ENCODE assay signal across 19 cellular contexts in the genomic region with DNA sequence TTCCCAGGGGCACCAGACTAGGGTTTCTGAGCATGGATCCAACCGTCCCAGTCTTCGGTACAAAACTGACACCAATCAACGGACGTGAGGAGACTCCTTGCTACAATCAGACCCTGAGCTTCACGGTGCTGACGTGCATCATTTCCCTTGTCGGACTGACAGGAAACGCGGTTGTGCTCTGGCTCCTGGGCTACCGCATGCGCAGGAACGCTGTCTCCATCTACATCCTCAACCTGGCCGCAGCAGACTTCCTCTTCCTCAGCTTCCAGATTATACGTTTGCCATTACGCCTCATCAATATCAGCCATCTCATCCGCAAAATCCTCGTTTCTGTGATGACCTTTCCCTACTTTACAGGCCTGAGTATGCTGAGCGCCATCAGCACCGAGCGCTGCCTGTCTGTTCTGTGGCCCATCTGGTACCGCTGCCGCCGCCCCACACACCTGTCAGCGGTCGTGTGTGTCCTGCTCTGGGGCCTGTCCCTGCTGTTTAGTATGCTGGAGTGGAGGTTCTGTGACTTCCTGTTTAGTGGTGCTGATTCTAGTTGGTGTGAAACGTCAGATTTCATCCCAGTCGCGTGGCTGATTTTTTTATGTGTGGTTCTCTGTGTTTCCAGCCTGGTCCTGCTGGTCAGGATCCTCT. TPM values are rescaled to one million over a fixed set of nuclear protein-coding genes. Genes with fewer than 3 reads are reported as not detected.
DNase-seq lines count a peak whose midpoint lies in the region; ATAC-seq, FAIRE-seq and TF ChIP-seq lines count a peak whose summit lies in the region.
"Had no signal": no experiment of that assay in that cellular context is flagged by ENCODE, and none has a peak within 500 bp of the region (broad histone marks: within the 10 kb centered on the region; RNA-seq: fewer than 3 reads in every experiment).

No MANE protein-coding gene starts in this region.

- peaks cover 0 to 5% (median 4%) of the 10 kb centered on the region in 3 donors for H3K4me1 Mint-ChIP-seq in IgD-negative memory B cell
- peaks cover 8% of the 10 kb centered on the region for H3K4me1 Mint-ChIP-seq in stimulated activated memory B cell treated with anti-CD40 and anti-IgM and Interleukin-4, amounts not matched to agents 10 μg/mL and 1 μg/mL and 100 μg/mL, for 72 hours
- no peaks in the 10 kb centered on the region for H3K4me1 Mint-ChIP-seq in naive thymus-derived CD8-positive, alpha-beta T cell
- H3K4me1 Mint-ChIP-seq: CD4-positive, alpha-beta memory T cell had no signal

- DNase-seq in GM12891 (ENCODE audit: insufficient read length, low spot score): no peak
- no peak for DNase-seq in K562 (ENCODE audit: extremely low read depth in 1 of 4, low spot score in 3 of 4)
- no peak for DNase-seq in naive thymus-derived CD8-positive, alpha-beta T cell
- DNase-seq in testis: no peak
- DNase-seq in HAP-1 (ENCODE audit: low spot score in 2 of 2): no peak
- DNase-seq: ACHN; BE2C; CD4-positive, alpha-beta memory T cell; DMS79; HCEC 1CT; HFFc6; IMR-90 had no signal

- H3K9ac ChIP-seq in K562 (ENCODE audit: insufficient read depth in 1 of 2, low read depth in 2 of 2, low read length in 2 of 2): no peak overlapping the region

- H3K4me3 ChIP-seq in K562 (no peak overlapping the region), testis (no peak overlapping the region), HAP-1 (no peak overlapping the region)
- H3K4me3 ChIP-seq: GM12878 had no signal

- no peak for ATAC-seq in K562
- peak; percentile 84 for ATAC-seq in stimulated activated memory B cell treated with anti-CD40 and anti-IgM and Interleukin-4, amounts not matched to agents 10 μg/mL and 1 μg/mL and 100 μg/mL, for 72 hours
- ATAC-seq in naive thymus-derived CD8-positive, alpha-beta T cell: no peak
- ATAC-seq: GM12878 had no signal

- H3K9me1 ChIP-seq in K562 (ENCODE audit: control insufficient read depth, insufficient read depth, low read length): no peaks in the 10 kb centered on the region

- H3K79me2 ChIP-seq in K562 (ENCODE audit: control insufficient read depth, insufficient read depth, low read length): no peaks in the 10 kb centered on the region

- TF ChIP-seq EP300 in K562 (IDR thresholded peaks at IDR 0.05; ENCODE audit: low read length): no peak

- H2AFZ ChIP-seq in K562 (ENCODE audit: low read depth, low read length): no peak overlapping the region

- intact Hi-C loops in K562 (cut with micrococcal nuclease): no loop called here
- intact Hi-C loops in testis (cut with DNase I; ENCODE audit: low total_unique reads): no loop called here

- CTCF ChIA-PET in K562 (lab: Yijun Ruan, JAX; ENCODE audit: low intra/inter-chr PET ratio): no interaction called here

- TF ChIP-seq POLR2A in GM12891 (IDR thresholded peaks at IDR 0.05; ENCODE audit: low read depth, low read length): no peak
- no peak for TF ChIP-seq POLR2A in K562 (conservative IDR thresholded peaks at IDR 0.05)
- no peak for TF ChIP-seq POLR2A in testis (IDR thresholded peaks at IDR 0.05)

- H3K4me1 ChIP-seq in K562 (replicated peaks in 1 of 2; ENCODE audit: control insufficient read depth in 2 of 2, insufficient read depth in 2 of 2, low read length in 2 of 2): no peaks in the 10 kb centered on the region; a peak in 1 of 5 replicates
- no peaks in the 10 kb centered on the region for H3K4me1 ChIP-seq in testis
- H3K4me1 ChIP-seq in HAP-1: no peaks in the 10 kb centered on the region
- H3K4me1 ChIP-seq: BE2C had no signal

- no TSS peak for BruUV-seq in K562 (replicated peaks; lab: Mats Ljungman, UMichigan)

- TF ChIP-seq CTCF in K562 (IDR thresholded peaks at IDR 0.05 in 2 of 3, conservative IDR thresholded peaks at IDR 0.05 in 1 of 3; ENCODE audit: insufficient read depth in 2 of 3, low read depth in 1 of 3, low read length in 3 of 3) (no peak), testis (IDR thresholded peaks at IDR 0.05) (no peak)

- H3K4me2 ChIP-seq in K562 (ENCODE audit: insufficient read depth, low read length): no peak overlapping the region

- no peak for TF ChIP-seq RAD21 in K562 (CRISPR knock-in tag; conservative IDR thresholded peaks at IDR 0.05 in 1 of 2, IDR thresholded peaks at IDR 0.05 in 1 of 2)

- H3K27me3 ChIP-seq in K562 (ENCODE audit: control insufficient read depth in 2 of 2, insufficient read depth in 2 of 2, low read length in 2 of 2) (peaks cover 6 to 13% of the 10 kb centered on the region in 2 experiments; a peak in 3 of 5 replicates), testis (no peaks in the 10 kb centered on the region), HAP-1 (ENCODE audit: low read depth) (peaks cover 16% of the 10 kb centered on the region)
- H3K27me3 ChIP-seq: BE2C had no signal

- H3K27ac ChIP-seq in K562 (ENCODE audit: extremely low read depth, low read depth, low read length) (no peak overlapping the region), testis (no peak overlapping the region)
- H3K27ac ChIP-seq: C4-2B had no signal

- peak; percentile 91 for FAIRE-seq in GM12891 (lab: Jason Lieb, UNC)
- FAIRE-seq in K562 (lab: Jason Lieb, UNC): no peak
- FAIRE-seq: GM12878, H1 had no signal

- in situ Hi-C loops in K562 (cut with MboI): no loop called here
- in situ Hi-C loops in HAP-1 (cut with MboI; ENCODE audit: low sequenced_read_pairs): no loop called here

- no peaks in the 10 kb centered on the region for H4K20me1 ChIP-seq in K562 (replicated peaks; ENCODE audit: control insufficient read depth, insufficient read depth, low read length)

- H3K36me3 Mint-ChIP-seq in IgD-negative memory B cell: no peaks in the 10 kb centered on the region
- no peaks in the 10 kb centered on the region for H3K36me3 Mint-ChIP-seq in stimulated activated memory B cell treated with anti-CD40 and anti-IgM and Interleukin-4, amounts not matched to agents 10 μg/mL and 1 μg/mL and 100 μg/mL, for 72 hours
- H3K36me3 Mint-ChIP-seq in naive thymus-derived CD8-positive, alpha-beta T cell: no peaks in the 10 kb centered on the region
- H3K36me3 Mint-ChIP-seq: CD4-positive, alpha-beta memory T cell had no signal

- H3K9me3 ChIP-seq in K562 (replicated peaks; ENCODE audit: control insufficient read depth, insufficient read depth, low read depth, low read length) (no peaks in the 10 kb centered on the region), testis (no peaks in the 10 kb centered on the region), HAP-1 (no peaks in the 10 kb centered on the region)
- H3K9me3 ChIP-seq: BE2C had no signal

- H3K4me3 Mint-ChIP-seq in IgD-negative memory B cell: peak overlapping the region; percentile 63 to 91 (median 70)
- H3K4me3 Mint-ChIP-seq in stimulated activated memory B cell treated with anti-CD40 and anti-IgM and Interleukin-4, amounts not matched to agents 10 μg/mL and 1 μg/mL and 100 μg/mL, for 72 hours: peak overlapping the region; percentile 87
- H3K4me3 Mint-ChIP-seq in naive thymus-derived CD8-positive, alpha-beta T cell: no peak overlapping the region
- H3K4me3 Mint-ChIP-seq: CD4-positive, alpha-beta memory T cell; HFFc6 had no signal

- H3K27ac Mint-ChIP-seq in IgD-negative memory B cell: peak overlapping the region in 2 of 3 donors; percentile 33 to 69
- peak overlapping the region; percentile 76 for H3K27ac Mint-ChIP-seq in stimulated activated memory B cell treated with anti-CD40 and anti-IgM and Interleukin-4, amounts not matched to agents 10 μg/mL and 1 μg/mL and 100 μg/mL, for 72 hours
- no peak overlapping the region for H3K27ac Mint-ChIP-seq in naive thymus-derived CD8-positive, alpha-beta T cell
- H3K27ac Mint-ChIP-seq: CD4-positive, alpha-beta memory T cell; HFFc6 had no signal

- H3K27me3 Mint-ChIP-seq in IgD-negative memory B cell: peaks cover 10% of the 10 kb centered on the region
- H3K27me3 Mint-ChIP-seq in stimulated activated memory B cell treated with anti-CD40 and anti-IgM and Interleukin-4, amounts not matched to agents 10 μg/mL and 1 μg/mL and 100 μg/mL, for 72 hours: no peaks in the 10 kb centered on the region
- H3K27me3 Mint-ChIP-seq in naive thymus-derived CD8-positive, alpha-beta T cell: peaks cover 14 to 44% (median 35%) of the 10 kb centered on the region in 5 donors

- POLR2A ChIA-PET in K562 (lab: Yijun Ruan, JAX): no interaction called here
- POLR2A ChIA-PET in naive thymus-derived CD8-positive, alpha-beta T cell (lab: Charles Lee): no interaction called here

- H3K36me3 ChIP-seq in K562 (ENCODE audit: control insufficient read depth, insufficient read depth, low read length) (no peaks in the 10 kb centered on the region), testis (ENCODE audit: low read depth, missing control alignments) (no peaks in the 10 kb centered on the region), HAP-1 (replicated peaks) (no peaks in the 10 kb centered on the region)
- H3K36me3 ChIP-seq: BE2C had no signal

- WGBS in K562 (ENCODE audit: insufficient coverage, low coverage, missing lambda C conversion rate): 7% methylated on average over 26 of the region's 28 CpGs
- WGBS in testis, 2 donors: 74 to 79% methylated on average over 28 of the region's 28 CpGs

- no peaks in the 10 kb centered on the region for H3K9me3 Mint-ChIP-seq in IgD-negative memory B cell
- H3K9me3 Mint-ChIP-seq in stimulated activated memory B cell treated with anti-CD40 and anti-IgM and Interleukin-4, amounts not matched to agents 10 μg/mL and 1 μg/mL and 100 μg/mL, for 72 hours: no peaks in the 10 kb centered on the region
- no peaks in the 10 kb centered on the region for H3K9me3 Mint-ChIP-seq in naive thymus-derived CD8-positive, alpha-beta T cell
- H3K9me3 Mint-ChIP-seq: CD4-positive, alpha-beta memory T cell; HFFc6 had no signal

RNA-seq across cellular contexts. Expression of gene MRGPRX4, which starts 0.7 kb away (rescaled TPM):
- polyA plus RNA-seq in GM12891 (2012; ENCODE audit: low read depth, missing spikeins): not detected
- polyA plus RNA-seq in IgD-negative memory B cell (not detected), K562 (2011; rRNA removed) (not detected in 2 replicates), K562 (2014; fragmentation: Illumina TruSeq; extraction: Trizol) (not detected in 2 replicates), K562 (2014; fragmentation: Nextera tagmentation; extraction: Ambion mirVana) (not detected), K562 (2014; rRNA removed) (not detected in 2 replicates), testis (ENCODE audit: insufficient read depth, low read depth, low replicate concordance) (not detected)
- total RNA-seq in K562 (2011; cell fraction: chromatin; rRNA removed; ENCODE audit: low replicate concordance): not detected in 2 replicates
- total RNA-seq in K562 (2011; cell fraction: nucleolus; rRNA removed): not detected in 2 replicates
- total RNA-seq in K562 (2011; cell fraction: nucleoplasm; rRNA removed): not detected in 2 replicates
- total RNA-seq in K562 (2014; rRNA removed) (not detected in 2 replicates), K562 (2014; rRNA removed; fragmentation: Illumina TruSeq; extraction: Trizol) (not detected in 2 replicates), K562 (2015; rRNA removed; fragmentation: Illumina TruSeq; extraction: Trizol) (not detected in 2 replicates), K562 (2021) (not detected in 2 replicates), testis (not detected)
- polyA plus RNA-seq in K562 (2011; cell fraction: cytosol; rRNA removed): not detected in 2 replicates
- polyA plus RNA-seq in K562 (2011; cell fraction: nucleus; rRNA removed): not detected in 2 replicates
- not detected in 2 replicates for polyA plus RNA-seq in K562 (2012)
- polyA minus RNA-seq in K562 (2011; rRNA and poly(A)+ RNA removed): not detected in 2 replicates
- not detected in 2 replicates for polyA minus RNA-seq in K562 (2011; cell fraction: cytosol; rRNA and poly(A)+ RNA removed)
- not detected in 2 replicates for polyA minus RNA-seq in K562 (2011; cell fraction: nucleus; rRNA and poly(A)+ RNA removed)
- not detected for total RNA-seq in naive thymus-derived CD8-positive, alpha-beta T cell
- not detected for polyA plus RNA-seq in naive thymus-derived CD8-positive, alpha-beta T cell
- total RNA-seq: A172; CD4-positive, alpha-beta memory T cell; G401; GM12878; H1; HFFc6; IMR-90 had no signal
- polyA plus RNA-seq: CD4-positive, alpha-beta memory T cell; GM12878; H1 had no signal

RNA-seq across cellular contexts. Expression of gene MRGPRX3, which starts 41.0 kb away (rescaled TPM):
- polyA plus RNA-seq in GM12891 (2012; ENCODE audit: low read depth, missing spikeins): not detected
- polyA plus RNA-seq in IgD-negative memory B cell (not detected), K562 (2011; rRNA removed) (not detected in 2 replicates), K562 (2014; fragmentation: Illumina TruSeq; extraction: Trizol) (not detected in 2 replicates), K562 (2014; fragmentation: Nextera tagmentation; extraction: Ambion mirVana) (not detected), K562 (2014; rRNA removed) (not detected in 2 replicates), testis (ENCODE audit: insufficient read depth, low read depth, low replicate concordance) (not detected)
- total RNA-seq in K562 (2011; cell fraction: chromatin; rRNA removed; ENCODE audit: low replicate concordance): not detected in 2 replicates
- total RNA-seq in K562 (2011; cell fraction: nucleolus; rRNA removed): not detected in 2 replicates
- not detected in 2 replicates for total RNA-seq in K562 (2011; cell fraction: nucleoplasm; rRNA removed)
- total RNA-seq in K562 (2014; rRNA removed) (not detected in 2 replicates), K562 (2014; rRNA removed; fragmentation: Illumina TruSeq; extraction: Trizol) (not detected in 2 replicates), K562 (2015; rRNA removed; fragmentation: Illumina TruSeq; extraction: Trizol) (not detected in 2 replicates), K562 (2021) (not detected in 2 replicates), testis (not detected)
- not detected in 2 replicates for polyA plus RNA-seq in K562 (2011; cell fraction: cytosol; rRNA removed)
- polyA plus RNA-seq in K562 (2011; cell fraction: nucleus; rRNA removed): not detected in 2 replicates
- polyA plus RNA-seq in K562 (2012): not detected in 2 replicates
- not detected in 2 replicates for polyA minus RNA-seq in K562 (2011; rRNA and poly(A)+ RNA removed)
- polyA minus RNA-seq in K562 (2011; cell fraction: cytosol; rRNA and poly(A)+ RNA removed): not detected in 2 replicates
- polyA minus RNA-seq in K562 (2011; cell fraction: nucleus; rRNA and poly(A)+ RNA removed): not detected in 2 replicates
- not detected for total RNA-seq in naive thymus-derived CD8-positive, alpha-beta T cell
- polyA plus RNA-seq in naive thymus-derived CD8-positive, alpha-beta T cell: not detected
- total RNA-seq: A172; CD4-positive, alpha-beta memory T cell; G401; GM12878; H1; HFFc6; IMR-90 had no signal
- polyA plus RNA-seq: CD4-positive, alpha-beta memory T cell; GM12878; H1; IMR-90 had no signal

Comparison
In these comparisons a context has a peak if more than half of its experiments do, and no peak if none do; other contexts are left out.
1. H3K27ac Mint-ChIP-seq: peak in IgD-negative memory B cell (2 of 3) and stimulated activated memory B cell treated with anti-CD40 and anti-IgM and Interleukin-4, amounts not matched to agents 10 μg/mL and 1 μg/mL and 100 μg/mL, for 72 hours (single experiment); none in naive thymus-derived CD8-positive, alpha-beta T cell (0 of 10).
2. H3K4me3 Mint-ChIP-seq: peak in IgD-negative memory B cell (4 of 4) and stimulated activated memory B cell treated with anti-CD40 and anti-IgM and Interleukin-4, amounts not matched to agents 10 μg/mL and 1 μg/mL and 100 μg/mL, for 72 hours (single experiment); none in naive thymus-derived CD8-positive, alpha-beta T cell (0 of 10).